Comparison of ENCODE assay signal across 36 cellular contexts in the genomic region with DNA sequence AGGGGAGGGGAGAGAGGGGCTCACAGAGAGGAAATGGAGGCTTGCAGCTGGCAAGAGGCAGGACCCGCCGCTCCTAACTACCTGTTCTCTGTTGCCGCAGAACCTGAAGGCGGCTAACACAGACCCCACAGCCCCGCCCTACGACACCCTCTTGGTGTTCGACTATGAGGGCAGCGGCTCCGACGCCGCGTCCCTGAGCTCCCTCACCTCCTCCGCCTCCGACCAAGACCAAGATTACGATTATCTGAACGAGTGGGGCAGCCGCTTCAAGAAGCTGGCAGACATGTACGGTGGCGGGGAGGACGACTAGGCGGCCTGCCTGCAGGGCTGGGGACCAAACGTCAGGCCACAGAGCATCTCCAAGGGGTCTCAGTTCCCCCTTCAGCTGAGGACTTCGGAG. TPM values are rescaled to one million over a fixed set of nuclear protein-coding genes. Genes with fewer than 3 reads are reported as not detected.
"Had no signal": no experiment of that assay in that cellular context is flagged by ENCODE, and none has a peak within 500 bp of the region (broad histone marks: within the 10 kb centered on the region; RNA-seq: fewer than 3 reads in every experiment).

No MANE protein-coding gene starts in this region.

- H3K4me1 ChIP-seq: adrenal gland, body of pancreas, breast epithelium had no signal

- FAIRE-seq: astrocyte, colon, TTC549 had no signal

- H3K9me3 ChIP-seq: adrenal gland, body of pancreas, breast epithelium had no signal

- H3K4me3 ChIP-seq: adrenal gland, body of pancreas, breast epithelium had no signal

- H3K27me3 ChIP-seq: adrenal gland, body of pancreas, brain microvascular endothelial cell, breast epithelium had no signal

- H3K27ac ChIP-seq: adrenal gland, body of pancreas, brain microvascular endothelial cell, breast epithelium, VCaP had no signal

- DNase-seq: activated B cell treated with CpG ODN at 0.5 μM for 24 hours; activated CD4-positive, alpha-beta memory T cell treated with anti-CD3 and anti-CD28 coated beads for 36 hours; activated CD4-positive, alpha-beta T cell treated with anti-CD3 and anti-CD28 coated beads for 4 hours; activated CD4-positive, alpha-beta T cell treated with anti-CD3 and anti-CD28 coated beads, Interleukin-2, amount 10 ng/mL, durations not matched to agents 24 days and 14 days; activated CD4-positive, alpha-beta T cell treated with anti-CD3 and anti-CD28 coated beads, Interleukin-2, amount 50 U/mL, for 1 hour; activated CD4-positive, alpha-beta T cell treated with anti-CD3 and anti-CD28 coated beads, Interleukin-2, amount 50 U/mL, for 4 hours; activated CD4-positive, CD25-positive, alpha-beta regulatory T cell treated with anti-CD3 and anti-CD28 coated beads, Interleukin-2, amount 50 U/mL, for 72 hours; activated CD8-positive, alpha-beta memory T cell treated with anti-CD3 and anti-CD28 coated beads, Interleukin-2, amount 50 U/mL, for 4 hours; activated CD8-positive, alpha-beta T cell treated with anti-CD3 and anti-CD28 coated beads for 36 hours; activated effector memory CD4-positive, alpha-beta T cell treated with anti-CD3 and anti-CD28 coated beads, Interleukin-2, amount 50 U/mL, for 16 hours; activated gamma-delta T cell treated with Interleukin-2 at 50 U/mL for 16 hours; activated naive CD4-positive, alpha-beta T cell; activated naive CD4-positive, alpha-beta T cell treated with anti-CD3 and anti-CD28 coated beads for 36 hours; activated naive CD4-positive, alpha-beta T cell treated with anti-CD3 and anti-CD28 coated beads, Interleukin-2, amount 50 U/mL, for 16 hours; activated naive CD8-positive, alpha-beta T cell treated with anti-CD3 and anti-CD28 coated beads for 36 hours; activated T-cell treated with anti-CD3 and anti-CD28 coated beads for 4 hours; activated T-cell treated with anti-CD3 and anti-CD28 coated beads, Interleukin-2, amount 50 U/mL, for 1 hour; activated T-cell treated with anti-CD3 and anti-CD28 coated beads, Interleukin-2, amount 50 U/mL, for 4 hours; activated T-cell treated with anti-CD3 and anti-CD28 coated beads, Interleukin-2, amount 50 U/mL, for 72 hours; adrenal gland; amniotic stem cell; aorta; body of pancreas; brain microvascular endothelial cell; central memory CD4-positive, alpha-beta T cell; T-helper 2 cell; T-helper 9 cell had no signal

- ATAC-seq: activated CD8-positive, alpha-beta T cell treated with anti-CD3 and anti-CD28 coated beads for 36 hours; activated naive CD4-positive, alpha-beta T cell treated with anti-CD3 and anti-CD28 coated beads, Interleukin-2, amount 50 U/mL, for 72 hours; activated T-cell treated with anti-CD3 and anti-CD28 coated beads, Interleukin-2, amount 50 U/mL, for 4 hours; activated T-cell treated with anti-CD3 and anti-CD28 coated beads, Interleukin-2, amount 50 U/mL, for 72 hours; activated T-helper 17 cell treated with anti-CD3 and anti-CD28 coated beads, Interleukin-2, amount 50 U/mL, for 72 hours; body of pancreas had no signal

- H3K36me3 ChIP-seq: adrenal gland, brain microvascular endothelial cell, breast epithelium had no signal

RNA-seq across cellular contexts. Expression of a gene that starts 39.0 kb away (rescaled TPM):
- total RNA-seq: activated CD8-positive, alpha-beta memory T cell treated with anti-CD3 and anti-CD28 coated beads for 36 hours had no signal

RNA-seq across cellular contexts. Expression of a gene that starts 53.0 kb away (rescaled TPM):
- total RNA-seq: activated B cell treated with CpG ODN at 0.5 μM for 24 hours; activated CD8-positive, alpha-beta memory T cell treated with anti-CD3 and anti-CD28 coated beads for 36 hours; cardiac septum had no signal
